ENCODE assay signal across 1 cellular context in the genomic region with DNA sequence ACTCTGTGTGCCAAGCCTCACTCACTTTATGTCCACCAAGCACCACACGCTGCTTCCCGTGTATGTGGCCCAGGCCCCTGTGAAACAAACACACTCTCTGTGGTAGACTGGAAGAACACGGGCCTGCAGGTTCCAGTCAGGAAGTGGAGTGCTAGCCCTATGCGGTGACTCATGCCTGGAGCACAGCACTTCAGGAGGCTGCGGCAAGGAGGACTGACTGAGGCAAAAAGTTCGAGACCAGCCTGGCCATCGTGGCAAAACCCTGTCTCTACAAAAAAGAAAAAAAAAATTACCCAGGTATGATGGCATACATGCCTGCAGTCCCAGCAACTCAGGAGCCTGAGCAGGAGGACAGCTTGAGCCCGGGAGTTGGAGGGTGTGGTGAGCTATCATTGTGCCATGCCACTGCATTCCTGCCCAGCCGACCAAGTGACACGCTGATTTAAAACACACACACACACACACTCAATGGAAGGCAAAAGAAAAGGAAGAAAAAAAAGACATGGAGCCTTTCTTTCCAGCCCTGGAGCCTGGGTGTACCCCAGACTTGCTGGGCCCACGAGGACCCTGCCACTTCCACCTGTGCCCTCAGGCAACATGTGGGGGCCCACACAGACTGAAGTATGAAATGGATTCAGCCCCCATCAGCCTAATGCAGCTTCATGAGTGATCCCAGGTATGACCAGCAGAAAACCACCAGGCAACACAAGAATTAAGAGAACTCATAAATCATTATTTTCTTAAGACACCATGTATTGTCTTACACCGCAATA.
A peak's percentile ranks its signal among the peaks of the same experiment; 100 is the strongest.
TF ChIP-seq lines count a peak whose summit lies in the region.

No MANE protein-coding gene starts in this region.

TF ChIP-seq in K562, 482 proteins besides CTCF, POLR2A, EP300 and RAD21 (continued from another document):
- TF ChIP-seq CUX1 (CRISPR knock-in tag; IDR thresholded peaks at IDR 0.05): no peak
- no peak for TF ChIP-seq POU5F1 (IDR thresholded peaks at IDR 0.05; ENCODE audit: borderline replicate concordance, low read depth, low read length, partially characterized antibody)
- no peak for TF ChIP-seq ZNF655 (CRISPR knock-in tag; IDR thresholded peaks at IDR 0.05)
- TF ChIP-seq ZFPM2 (CRISPR knock-in tag; IDR thresholded peaks at IDR 0.05): no peak
- TF ChIP-seq SPI1 (IDR thresholded peaks at IDR 0.05; ENCODE audit: borderline replicate concordance, low read depth, low read length): 0 out of 2 replicates have a peak, but pooled peaks have one; percentile 28
- no peak for TF ChIP-seq POLR2H (tag; IDR thresholded peaks at IDR 0.05; ENCODE audit: low read depth)
- TF ChIP-seq HLTF (IDR thresholded peaks at IDR 0.05): no peak
- no peak for TF ChIP-seq KAT2B (IDR thresholded peaks at IDR 0.05; ENCODE audit: low read depth, low read length)
- TF ChIP-seq TAF15 (IDR thresholded peaks at IDR 0.05; ENCODE audit: low read depth, low read length): no peak
- TF ChIP-seq CREBBP (IDR thresholded peaks at IDR 0.05; ENCODE audit: low read depth, low read length): no peak
- 0 out of 2 replicates have a peak, but pooled peaks have one; percentile 11 for TF ChIP-seq PKNOX1 (IDR thresholded peaks at IDR 0.05)
- TF ChIP-seq NR3C1 (CRISPR knock-in tag; IDR thresholded peaks at IDR 0.05): no peak
- TF ChIP-seq PURB (CRISPR knock-in tag; IDR thresholded peaks at IDR 0.05; ENCODE audit: low read depth): no peak
- TF ChIP-seq CHD1 (IDR thresholded peaks at IDR 0.05; ENCODE audit: low read length): no peak
- peak; percentile 72 for TF ChIP-seq SMARCE1 (IDR thresholded peaks at IDR 0.05)
